In the genomic region with DNA sequence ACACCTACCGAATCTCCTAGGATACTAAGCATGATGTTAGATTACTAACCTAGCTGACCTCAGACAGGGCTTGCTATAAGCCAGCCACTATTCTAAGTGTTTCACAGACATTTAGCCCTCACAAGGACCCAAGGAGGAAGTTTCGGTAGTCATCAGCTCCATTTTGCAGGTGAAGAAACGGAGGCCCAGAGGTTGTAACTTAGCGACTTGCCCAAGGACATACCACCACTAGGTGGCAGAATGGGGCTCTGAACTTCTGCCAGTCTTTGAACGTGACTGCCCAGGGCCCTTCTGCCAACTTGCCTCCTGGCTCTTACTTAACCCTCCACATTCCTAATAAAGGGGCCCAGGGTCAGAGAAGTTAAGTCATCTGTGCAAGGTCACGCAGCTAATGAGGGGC, we compare ENCODE assay signal across 8 cellular contexts.
DNase-seq lines count a peak whose midpoint lies in the region; ATAC-seq, FAIRE-seq and TF ChIP-seq lines count a peak whose summit lies in the region.

No MANE protein-coding gene starts in this region.

- FAIRE-seq in HepG2 (lab: Jason Lieb, UNC): no peak

- TF ChIP-seq EP300 in HepG2 (IDR thresholded peaks at IDR 0.05; ENCODE audit: low read depth in 2 of 2, low read length in 2 of 2) (no peak), HepG2 (CRISPR knock-in tag; IDR thresholded peaks at IDR 0.05; ENCODE audit: borderline replicate concordance) (no peak)

- H4K20me1 ChIP-seq in HepG2 (ENCODE audit: insufficient read depth, low read length): no peaks in the 10 kb centered on the region

- H3K9me3 ChIP-seq in Caco-2: no peaks in the 10 kb centered on the region
- no peaks in the 10 kb centered on the region for H3K9me3 ChIP-seq in Peyer's patch
- H3K9me3 ChIP-seq in adrenal gland (replicated peaks in 1 of 3): no peaks in the 10 kb centered on the region
- no peaks in the 10 kb centered on the region for H3K9me3 ChIP-seq in HepG2 (ENCODE audit: low read length)
- H3K9me3 ChIP-seq in testis: no peaks in the 10 kb centered on the region

- CTCF ChIA-PET in Caco-2 (lab: Charles Lee): interaction anchor here (0.6 to 0.7 kb wide), 2 partner anchors 29 to 137 kb away, joined by 5 to 6 read pairs; no protein-coding TSS in a partner anchor
- CTCF ChIA-PET in HEK293T (lab: Yijun Ruan, JAX): interaction anchor here (0.6 to 1.5 kb wide), 4 partner anchors 16 to 354 kb away, joined by 3 to 8 read pairs (median 4); no protein-coding TSS in a partner anchor
- CTCF ChIA-PET in HepG2 (lab: Yijun Ruan, JAX; ENCODE audit: low intra/inter-chr PET ratio, low total read pairs): interaction anchor here (1.4 to 2.5 kb wide), 2 partner anchors 138 to 282 kb away, joined by 5 to 13 read pairs; no protein-coding TSS in a partner anchor

- H3K36me3 ChIP-seq in Caco-2 (ENCODE audit: control insufficient read depth, insufficient read depth, low read length) (no peaks in the 10 kb centered on the region), Peyer's patch (no peaks in the 10 kb centered on the region), adrenal gland (replicated peaks in 1 of 2) (no peaks in the 10 kb centered on the region), HepG2 (replicated peaks in 1 of 2; ENCODE audit: control insufficient read depth in 1 of 2, insufficient read depth in 2 of 2, low read length in 2 of 2) (no peaks in the 10 kb centered on the region), testis (ENCODE audit: low read depth, missing control alignments) (no peaks in the 10 kb centered on the region)

- no peaks in the 10 kb centered on the region for H3K9me3 Mint-ChIP-seq in Caco-2 (ENCODE audit: unreplicated experiment)
- H3K9me3 Mint-ChIP-seq in immature natural killer cell: no peaks in the 10 kb centered on the region

- BruUV-seq in Caco-2 (replicated peaks; lab: Mats Ljungman, UMichigan): no TSS peak
- no TSS peak for BruUV-seq in HepG2 (replicated peaks; lab: Mats Ljungman, UMichigan)

- in situ Hi-C loops in HepG2 (cut with HindIII; ENCODE audit: extremely low pct_ligation_motif_present, low pct_unique_long_range_greater_than_20kb): loop anchor here (5.0 to 10.0 kb wide), 2 partner anchors 137 to 285 kb away; no protein-coding TSS in a partner anchor

- H3K27ac Mint-ChIP-seq in Caco-2 (ENCODE audit: unreplicated experiment) (no peak overlapping the region), immature natural killer cell (no peak overlapping the region)

- 51 to 64% (median 54%) methylated on average over 4 to 6 of the region's 6 CpGs for WGBS in adrenal gland, 4 donors
- WGBS in HepG2 (ENCODE audit: low lambda C conversion rate): 0% methylated on average over 3 of the region's 6 CpGs
- 66 to 69% methylated on average over 6 of the region's 6 CpGs for WGBS in testis, 2 donors

- H3K4me1 Mint-ChIP-seq in Caco-2 (ENCODE audit: low read depth, unreplicated experiment): no peaks in the 10 kb centered on the region
- H3K4me1 Mint-ChIP-seq in immature natural killer cell: no peaks in the 10 kb centered on the region

- H3K27ac ChIP-seq in Peyer's patch (no peak overlapping the region), adrenal gland (no peak overlapping the region), HepG2 (ENCODE audit: extremely low read length, insufficient read depth, low read length) (no peak overlapping the region), testis (no peak overlapping the region)

- intact Hi-C loops in Caco-2 (cut with micrococcal nuclease; ENCODE audit: unreplicated experiment) (loop anchor here (1.0 kb wide), 1 partner anchor 138 kb away; no protein-coding TSS in a partner anchor), adrenal gland (cut with DNase I) (no loop called here), HepG2 (cut with micrococcal nuclease; ENCODE audit: unreplicated experiment) (loop anchor here (1.0 kb wide), 1 partner anchor 138 kb away; no protein-coding TSS in a partner anchor), testis (cut with DNase I; ENCODE audit: low total_unique reads) (no loop called here)

- TF ChIP-seq RAD21 in HepG2 (CRISPR knock-in tag; IDR thresholded peaks at IDR 0.05): no peak

- no peak overlapping the region for H3K9ac ChIP-seq in HepG2 (ENCODE audit: insufficient read depth, low read depth, low read length)

- no peaks in the 10 kb centered on the region for H3K27me3 ChIP-seq in Caco-2 (replicated peaks; ENCODE audit: control insufficient read depth, insufficient read depth, low read length)
- H3K27me3 ChIP-seq in Peyer's patch: no peaks in the 10 kb centered on the region
- no peaks in the 10 kb centered on the region for H3K27me3 ChIP-seq in adrenal gland
- H3K27me3 ChIP-seq in HepG2 (ENCODE audit: control insufficient read depth in 1 of 2, insufficient read depth in 2 of 2, low read length in 2 of 2): peaks cover 0 to under 1% of the 10 kb centered on the region in 2 experiments; a peak in 1 of 5 replicates
- no peaks in the 10 kb centered on the region for H3K27me3 ChIP-seq in testis

- TF ChIP-seq POLR2A in Peyer's patch (IDR thresholded peaks at IDR 0.05) (no peak), adrenal gland (IDR thresholded peaks at IDR 0.05) (no peak), HepG2 (IDR thresholded peaks at IDR 0.05; ENCODE audit: insufficient read depth in 1 of 2, low read depth in 2 of 2, low read length in 2 of 2) (no peak), testis (IDR thresholded peaks at IDR 0.05) (no peak)

- no peaks in the 10 kb centered on the region for H3K79me2 ChIP-seq in HepG2 (ENCODE audit: insufficient read depth, low read length)

- H3K4me1 ChIP-seq in Caco-2 (no peaks in the 10 kb centered on the region), Peyer's patch (no peaks in the 10 kb centered on the region), adrenal gland (replicated peaks in 1 of 2) (no peaks in the 10 kb centered on the region), HepG2 (ENCODE audit: insufficient read depth, low read length) (no peaks in the 10 kb centered on the region), testis (no peaks in the 10 kb centered on the region)

- no peak overlapping the region for H3K4me2 ChIP-seq in HepG2 (ENCODE audit: low read depth, low read length)

- DNase-seq in Caco-2 (peak; percentile 26 to 38), HEK293T (ENCODE audit: extremely low spot score) (peak; percentile 33), Peyer's patch (peak in 1 of 3 donors; percentile 74), adrenal gland (peak; percentile 29 to 67 (median 57)), HepG2 (ENCODE audit: low spot score) (peak; percentile 21), testis (peak; percentile 69), immature natural killer cell (no peak)

- POLR2A ChIA-PET in Caco-2 (lab: Charles Lee) (no interaction called here), HEK293T (lab: Yijun Ruan, JAX) (no interaction called here), HepG2 (lab: Yijun Ruan, JAX) (no interaction called here)

- no peaks in the 10 kb centered on the region for H3K36me3 Mint-ChIP-seq in Caco-2 (ENCODE audit: insufficient read depth, unreplicated experiment)
- no peaks in the 10 kb centered on the region for H3K36me3 Mint-ChIP-seq in immature natural killer cell

- no peak overlapping the region for H2AFZ ChIP-seq in HepG2 (ENCODE audit: low read length)

- H3K4me3 Mint-ChIP-seq in Caco-2 (ENCODE audit: unreplicated experiment) (no peak overlapping the region), immature natural killer cell (no peak overlapping the region)

- H3K27me3 Mint-ChIP-seq in Caco-2 (ENCODE audit: insufficient read depth, unreplicated experiment) (no peaks in the 10 kb centered on the region), immature natural killer cell (ENCODE audit: low read depth in 3 of 3) (peaks cover 0 to 9% (median 0%) of the 10 kb centered on the region in 3 donors)

- H3K4me3 ChIP-seq in Caco-2 (ENCODE audit: low read depth, low read length): no peak overlapping the region
- H3K4me3 ChIP-seq in Peyer's patch: no peak overlapping the region
- H3K4me3 ChIP-seq in adrenal gland: no peak overlapping the region
- no peak overlapping the region for H3K4me3 ChIP-seq in HepG2 (replicated peaks in 1 of 3; ENCODE audit: insufficient read depth in 1 of 3, low read depth in 2 of 3, low read length in 3 of 3)
- H3K4me3 ChIP-seq in testis: no peak overlapping the region

- ATAC-seq in HepG2 (no peak; the same call in 2 of the 3 replicates), GM19395 (IDR thresholded peaks at IDR 0.05; ENCODE audit: unreplicated experiment) (no peak)

- TF ChIP-seq CTCF in Caco-2 (IDR thresholded peaks at IDR 0.05; ENCODE audit: insufficient read depth in 1 of 2, low read depth in 1 of 2, low read length in 1 of 2, severe bottlenecking in 1 of 2, unreplicated experiment in 1 of 2): peak in 1 of 2 experiments; percentile 15
- peak in 4 of 6 experiments; percentile 35 to 49 (median 47) for TF ChIP-seq CTCF in Peyer's patch (IDR thresholded peaks at IDR 0.05)
- peak in 5 of 6 experiments; percentile 34 to 55 (median 54) for TF ChIP-seq CTCF in adrenal gland (IDR thresholded peaks at IDR 0.05)
- peak; percentile 69 for TF ChIP-seq CTCF in HepG2 (CRISPR knock-in tag; IDR thresholded peaks at IDR 0.05)
- peak in 2 of 3 experiments; percentile 27 to 43 for TF ChIP-seq CTCF in testis (IDR thresholded peaks at IDR 0.05)

TF ChIP-seq in HEK293T, 16 proteins besides CTCF, POLR2A, EP300 and RAD21 (continues in another document):
- TF ChIP-seq FOXM1 (IDR thresholded peaks at IDR 0.05; ENCODE audit: borderline replicate concordance): no peak
- no peak for TF ChIP-seq BHLHE40 (IDR thresholded peaks at IDR 0.05; ENCODE audit: borderline replicate concordance)
- TF ChIP-seq ARNT (IDR thresholded peaks at IDR 0.05): no peak
- TF ChIP-seq TARDBP (IDR thresholded peaks at IDR 0.05): no peak
- TF ChIP-seq SP1 (IDR thresholded peaks at IDR 0.05): no peak
- TF ChIP-seq NFRKB (IDR thresholded peaks at IDR 0.05): no peak
- no peak for TF ChIP-seq L3MBTL2 (conservative IDR thresholded peaks at IDR 0.05)
- TF ChIP-seq FOXA1 (IDR thresholded peaks at IDR 0.05): no peak
- no peak for TF ChIP-seq FOXK2 (IDR thresholded peaks at IDR 0.05)
- no peak for TF ChIP-seq ELF4 (IDR thresholded peaks at IDR 0.05)
- no peak for TF ChIP-seq LEF1 (IDR thresholded peaks at IDR 0.05; ENCODE audit: borderline replicate concordance)
- TF ChIP-seq SUZ12 (IDR thresholded peaks at IDR 0.05): no peak

TF ChIP-seq in HepG2, 621 proteins besides CTCF, POLR2A, EP300 and RAD21 (continues in another document):
- TF ChIP-seq, protein P1, sequence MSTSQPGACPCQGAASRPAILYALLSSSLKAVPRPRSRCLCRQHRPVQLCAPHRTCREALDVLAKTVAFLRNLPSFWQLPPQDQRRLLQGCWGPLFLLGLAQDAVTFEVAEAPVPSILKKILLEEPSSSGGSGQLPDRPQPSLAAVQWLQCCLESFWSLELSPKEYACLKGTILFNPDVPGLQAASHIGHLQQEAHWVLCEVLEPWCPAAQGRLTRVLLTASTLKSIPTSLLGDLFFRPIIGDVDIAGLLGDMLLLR (CRISPR knock-in tag; IDR thresholded peaks at IDR 0.05): no peak
- TF ChIP-seq KLF12 (CRISPR knock-in tag; IDR thresholded peaks at IDR 0.05; ENCODE audit: borderline replicate concordance): no peak
- no peak for TF ChIP-seq SMARCC2 (IDR thresholded peaks at IDR 0.05)

Comparison
In these comparisons a context has a peak if more than half of its experiments do, and no peak if none do; other contexts are left out.
1. DNase-seq: peak in Caco-2 (2 of 2), HEK293T (single experiment), adrenal gland (7 of 7), HepG2 (single experiment) and testis (single experiment); none in immature natural killer cell (0 of 3).
2. intact Hi-C loops: an anchor here in Caco-2 (1.0 kb wide) and HepG2 (1.0 kb wide); none called in adrenal gland and testis.